In genomic region chr4:153018716-153019115, GRCh38 we compare ENCODE assay signal across 19 cellular contexts.
"Had no signal": no experiment of that assay in that cellular context is flagged by ENCODE, and none has a peak within 500 bp of the region (broad histone marks: within the 10 kb centered on the region; RNA-seq: fewer than 3 reads in every experiment).

No MANE protein-coding gene starts in this region.

- DNase-seq: activated CD4-positive, alpha-beta T cell treated with anti-CD3 and anti-CD28 coated beads, Interleukin-2, amount 10 ng/mL, durations not matched to agents 7 days and 5 days; activated CD8-positive, alpha-beta T cell treated with anti-CD3 and anti-CD28 coated beads, Interleukin-2, amount 10 ng/mL, durations not matched to agents 7 days and 5 days; activated effector memory CD4-positive, alpha-beta T cell treated with Interleukin-2 at 50 U/mL for 16 hours; activated naive CD4-positive, alpha-beta T cell treated with anti-CD3 and anti-CD28 coated beads, Interleukin-2, amount 10 ng/mL, durations not matched to agents 7 days and 5 days; activated naive CD8-positive, alpha-beta T cell treated with anti-CD3 and anti-CD28 coated beads, Interleukin-2, amount 50 U/mL, for 24 hours; activated T-cell treated with anti-CD3 and anti-CD28 coated beads, Interleukin-2, amount 50 U/mL, for 4 hours; anterior cingulate cortex; colonic mucosa; foreskin melanocyte; lower lobe of right lung; sigmoid colon; spleen; stimulated activated CD4-positive, alpha-beta T cell treated with anti-CD3 and anti-CD28 coated beads, Interleukin-4, amount 100 ng/mL, for 4 hours; T-helper 9 cell; testis had no signal

- ATAC-seq: activated CD8-positive, alpha-beta T cell treated with anti-CD3 and anti-CD28 coated beads, Interleukin-2, amount 10 ng/mL, durations not matched to agents 7 days and 5 days; activated naive CD8-positive, alpha-beta T cell treated with anti-CD3 and anti-CD28 coated beads, Interleukin-2, amount 50 U/mL, for 24 hours; activated T-cell treated with anti-CD3 and anti-CD28 coated beads, Interleukin-2, amount 50 U/mL, for 4 hours; lower lobe of right lung; natural killer cell treated with Interleukin-12 subunit alpha and Interleukin-12 subunit beta and Interleukin-15 and Interleukin-18, amount 100 ng/mL, for 72 hours; stimulated activated memory B cell treated with anti-CD40 and anti-IgM and Interleukin-4, amounts not matched to agents 10 μg/mL and 1 μg/mL and 100 μg/mL, for 72 hours had no signal

- H3K27ac ChIP-seq: colonic mucosa, lower lobe of right lung, parathyroid adenoma, sigmoid colon, spleen, testis had no signal

- H3K4me1 ChIP-seq: colonic mucosa, lower lobe of right lung, parathyroid adenoma, sigmoid colon, spleen, testis had no signal

- H3K9ac ChIP-seq: parathyroid adenoma had no signal

- H3K27me3 ChIP-seq: colonic mucosa, sigmoid colon, testis had no signal

- H3K79me2 ChIP-seq: parathyroid adenoma had no signal

- H3K4me3 ChIP-seq: colonic mucosa, lower lobe of right lung, sigmoid colon, spleen, testis had no signal

- H3K9me3 ChIP-seq: colonic mucosa, lower lobe of right lung, sigmoid colon, spleen, testis had no signal

- H2AFZ ChIP-seq: parathyroid adenoma had no signal

- FAIRE-seq: keratinocyte had no signal

- H3K36me3 ChIP-seq: colonic mucosa, lower lobe of right lung, sigmoid colon, spleen had no signal
